Comparison of ENCODE assay signal across 8 cellular contexts in genomic region chr1:111990878-111991760, GRCh38. TPM values are rescaled to one million over a fixed set of nuclear protein-coding genes. Genes with fewer than 3 reads are reported as not detected.
DNase-seq lines count a peak whose midpoint lies in the region; ATAC-seq and TF ChIP-seq lines count a peak whose summit lies in the region.

No MANE protein-coding gene starts in this region.

- ATAC-seq in RWPE2 (ENCODE audit: low read depth) (peak; percentile 76), esophagus mucosa (peak; percentile 82), upper lobe of right lung (peak; percentile 79), GM21723 (IDR thresholded peaks at IDR 0.05; ENCODE audit: unreplicated experiment) (no peak), HG03439 (IDR thresholded peaks at IDR 0.05; ENCODE audit: unreplicated experiment) (no peak)

- DNase-seq in DMS114 treated with DMSO at 0.1 percent for 48 hours (lab: John Stamatoyannopoulos, UW; ENCODE audit: unreplicated experiment) (peak; percentile 57), LHCN-M2 (ENCODE audit: low read depth) (peak; percentile 2), RWPE2 (ENCODE audit: low spot score) (no peak), midbrain (lab: John Stamatoyannopoulos, UW) (peak; percentile 56), upper lobe of right lung (peak; percentile 88)

- H3K27me3 ChIP-seq in RWPE2 (ENCODE audit: insufficient read depth, poor library complexity, severe bottlenecking) (peaks cover 48% of the 10 kb centered on the region), upper lobe of right lung (peaks cover 20% of the 10 kb centered on the region)

- H3K4me1 ChIP-seq in RWPE2 (ENCODE audit: insufficient read depth, poor library complexity, severe bottlenecking) (no peaks in the 10 kb centered on the region), upper lobe of right lung (peaks cover 30% of the 10 kb centered on the region)

- H3K4me3 ChIP-seq in RWPE2 (ENCODE audit: severe bottlenecking) (peak overlapping the region; percentile 1), upper lobe of right lung (peak overlapping the region; percentile 58)

- H3K9me3 ChIP-seq in RWPE2 (ENCODE audit: severe bottlenecking): no peaks in the 10 kb centered on the region
- no peaks in the 10 kb centered on the region for H3K9me3 ChIP-seq in upper lobe of right lung

- H3K36me3 ChIP-seq in RWPE2 (ENCODE audit: low read depth): no peaks in the 10 kb centered on the region
- H3K36me3 ChIP-seq in upper lobe of right lung: no peaks in the 10 kb centered on the region

- TF ChIP-seq CTCF in RWPE2 (IDR thresholded peaks at IDR 0.05; ENCODE audit: poor library complexity, severe bottlenecking) (peak; percentile 56), upper lobe of right lung (IDR thresholded peaks at IDR 0.05) (peak; percentile 32)

- intact Hi-C loops in upper lobe of right lung (cut with DNase I): no loop called here

- H3K27ac ChIP-seq in RWPE2 (ENCODE audit: poor library complexity, severe bottlenecking): no peak overlapping the region
- H3K27ac ChIP-seq in upper lobe of right lung: peak overlapping the region; percentile 61

RNA-seq across cellular contexts. Expression of gene KCND3, which starts 1.7 kb away (rescaled TPM):
- total RNA-seq in LHCN-M2 (2014; rRNA removed) (not detected in 2 replicates), esophagus mucosa (1.7 TPM), upper lobe of right lung (6.3 TPM)
- 0.05 TPM for polyA plus RNA-seq in LHCN-M2 (2012)

Comparison
In these comparisons a context has a peak if more than half of its experiments do, and no peak if none do; other contexts are left out.
1. ATAC-seq: peak in RWPE2 (single experiment), esophagus mucosa (single experiment) and upper lobe of right lung (single experiment); none in GM21723 (single experiment) and HG03439 (single experiment).